In the genomic region with DNA sequence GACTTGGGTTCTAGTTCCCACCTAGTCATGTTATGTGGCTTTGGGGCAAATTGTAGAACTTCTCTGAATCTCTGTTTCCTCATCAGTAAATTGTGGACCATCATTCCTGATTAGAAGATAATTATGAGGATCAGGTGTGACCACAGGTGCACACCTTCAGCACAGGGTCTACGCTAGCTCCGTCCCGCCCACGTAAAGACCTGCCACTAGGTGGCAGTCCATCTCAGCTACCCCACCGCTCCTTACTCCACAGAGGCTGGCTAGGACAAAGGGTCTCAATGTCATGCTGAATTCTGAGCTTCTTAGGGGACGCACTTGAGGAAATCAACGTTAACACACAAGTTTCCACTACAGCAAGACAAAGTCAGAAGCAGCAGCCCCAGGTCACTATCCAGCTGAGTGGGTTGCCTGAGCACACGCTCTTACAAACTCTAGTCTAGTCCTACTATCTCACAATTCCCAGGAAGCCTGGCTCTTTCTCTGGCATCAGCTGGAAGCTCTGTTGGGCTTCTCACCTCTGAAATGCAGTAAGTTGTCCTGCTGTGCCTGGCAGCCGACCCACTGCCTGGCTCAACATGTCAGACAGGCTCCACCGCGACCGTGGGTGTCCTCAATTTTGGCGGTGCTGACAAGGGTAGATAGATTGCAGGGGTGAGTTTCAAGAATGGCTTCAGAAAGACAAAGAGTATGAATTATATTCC, we compare ENCODE assay signal across 8 cellular contexts. TPM values are rescaled to one million over a fixed set of nuclear protein-coding genes. Genes with fewer than 3 reads are reported as not detected.
DNase-seq lines count a peak whose midpoint lies in the region; ATAC-seq and TF ChIP-seq lines count a peak whose summit lies in the region.

No MANE protein-coding gene starts in this region.

- CTCF ChIA-PET in Calu3 (lab: Charles Lee): interaction anchor here (0.5 to 2.9 kb wide), 17 partner anchors 8 to 276 kb away, joined by 3 to 56 read pairs (median 5); partner anchors contain the start of gene LPIN3

- H3K27me3 ChIP-seq in SU-DHL-6 (ENCODE audit: low read length): no peaks in the 10 kb centered on the region
- H3K27me3 ChIP-seq in adipocyte (replicated peaks; ENCODE audit: control insufficient read depth, insufficient read depth, low read length): no peaks in the 10 kb centered on the region

- H4K20me1 ChIP-seq in SU-DHL-6 (ENCODE audit: low read depth, low read length): no peaks in the 10 kb centered on the region

- no peaks in the 10 kb centered on the region for H3K27me3 Mint-ChIP-seq in Calu3 (ENCODE audit: unreplicated experiment)
- H3K27me3 Mint-ChIP-seq in immature natural killer cell (ENCODE audit: low read depth in 3 of 3): peaks cover 7 to 16% (median 12%) of the 10 kb centered on the region in 3 donors

- H3K4me1 ChIP-seq in adipocyte (ENCODE audit: control insufficient read depth, insufficient read depth, low read length): peaks cover 13% of the 10 kb centered on the region

- H3K9ac ChIP-seq in SU-DHL-6 (ENCODE audit: low read length): no peak overlapping the region
- no peak overlapping the region for H3K9ac ChIP-seq in adipocyte (ENCODE audit: low read length)

- H3K36me3 Mint-ChIP-seq in Calu3 (ENCODE audit: insufficient read depth, unreplicated experiment) (peaks cover 46% of the 10 kb centered on the region), immature natural killer cell (peaks cover 0 to 3% (median 3%) of the 10 kb centered on the region in 3 donors)

- ATAC-seq in HG02840 (IDR thresholded peaks at IDR 0.05; ENCODE audit: low FRiP score, unreplicated experiment): no peak
- no peak for ATAC-seq in GM19463 (IDR thresholded peaks at IDR 0.05; ENCODE audit: unreplicated experiment)

- H3K79me2 ChIP-seq in SU-DHL-6 (ENCODE audit: insufficient read depth, low read length): peaks cover 22% of the 10 kb centered on the region

- no peaks in the 10 kb centered on the region for H3K9me2 ChIP-seq in SU-DHL-6 (replicated peaks; ENCODE audit: insufficient read depth, low read length)

- H3F3A ChIP-seq in SU-DHL-6 (ENCODE audit: insufficient read depth): peaks cover 8% of the 10 kb centered on the region; the same call in 1 of the 2 replicates

- no peaks in the 10 kb centered on the region for H3K9me3 Mint-ChIP-seq in Calu3 (ENCODE audit: low read depth, unreplicated experiment)
- H3K9me3 Mint-ChIP-seq in immature natural killer cell: no peaks in the 10 kb centered on the region

- no peak overlapping the region for H3K4me2 ChIP-seq in SU-DHL-6 (ENCODE audit: low read depth, low read length, poor library complexity, severe bottlenecking)

- no peak overlapping the region for H3K27ac ChIP-seq in SU-DHL-6 (ENCODE audit: low read depth, low read length)

- TF ChIP-seq CTCF in Calu3 (IDR thresholded peaks at IDR 0.05; ENCODE audit: unreplicated experiment) (peak; percentile 93), SU-DHL-6 (IDR thresholded peaks at IDR 0.05; ENCODE audit: insufficient read depth, low read length, poor library complexity, severe bottlenecking) (peak; percentile 89)

- H3K4me1 Mint-ChIP-seq in Calu3 (ENCODE audit: low read depth, unreplicated experiment) (peaks cover 35% of the 10 kb centered on the region), immature natural killer cell (peaks cover 35 to 36% of the 10 kb centered on the region in 2 donors)

- DNase-seq in Calu3 (peak; percentile 80), HuH-7 (ENCODE audit: low spot score) (peak; percentile 85), adipocyte (ENCODE audit: low read depth) (peak; percentile 32), immature natural killer cell (peak; percentile 53 to 62 (median 62))
- DNase-seq in stimulated activated CD4-positive, alpha-beta T cell treated with anti-CD3 and anti-CD28 coated beads, TNF-alpha, amount 100 ng/mL, for 4 hours (ENCODE audit: low read depth in 3 of 3): peak in 2 of 3 experiments; percentile 42 to 46

- intact Hi-C loops in Calu3 (cut with micrococcal nuclease; ENCODE audit: unreplicated experiment): loop anchor here (1.0 to 2.0 kb wide), 4 partner anchors 38 to 205 kb away; partner anchors contain the start of gene LPIN3

- H3K4me3 ChIP-seq in SU-DHL-6 (ENCODE audit: insufficient read depth, low read length, poor library complexity, severe bottlenecking) (no peak overlapping the region), adipocyte (ENCODE audit: low read length) (no peak overlapping the region)

- BruUV-seq in Calu3 (replicated peaks; lab: Mats Ljungman, UMichigan): no TSS peak

- H3K9me3 ChIP-seq in SU-DHL-6 (ENCODE audit: insufficient read depth, low read length) (no peaks in the 10 kb centered on the region), adipocyte (ENCODE audit: control insufficient read depth, low read length) (no peaks in the 10 kb centered on the region)

- no peak overlapping the region for H2AFZ ChIP-seq in SU-DHL-6 (ENCODE audit: low read depth, low read length, severe bottlenecking)

- H3K4me3 Mint-ChIP-seq in Calu3 (ENCODE audit: low read depth, unreplicated experiment) (peak overlapping the region; percentile 78), immature natural killer cell (peak overlapping the region; percentile 86 to 93 (median 91))

- H3K27ac Mint-ChIP-seq in Calu3 (ENCODE audit: unreplicated experiment) (peak overlapping the region; percentile 82), immature natural killer cell (peak overlapping the region; percentile 28 to 95 (median 81))

- H3K36me3 ChIP-seq in SU-DHL-6 (ENCODE audit: low read length) (no peaks in the 10 kb centered on the region), adipocyte (ENCODE audit: control insufficient read depth, insufficient read depth, low read length, severe bottlenecking) (no peaks in the 10 kb centered on the region)

RNA-seq across cellular contexts. Expression of gene PLCG1, which starts 2.0 kb away (rescaled TPM):
- 91.1 and 127 TPM in 2 replicates for total RNA-seq in Calu3 (2022)
- 10 to 100 TPM in 1 of 3 donors, 1 to 10 TPM in 2; 3.2 to 31.4 (median 7.5) TPM for polyA plus RNA-seq in immature natural killer cell

Comparison
In these comparisons a context has a peak if more than half of its experiments do, and no peak if none do; other contexts are left out.
1. DNase-seq: peak in every context shown above with its lines; median percentile 85 in HuH-7; 80 in Calu3; 62 in immature natural killer cell; 44 in stimulated activated CD4-positive, alpha-beta T cell treated with anti-CD3 and anti-CD28 coated beads, TNF-alpha, amount 100 ng/mL, for 4 hours; 32 in adipocyte.